Comparison of ENCODE assay signal across 8 cellular contexts in genomic region chr10:87817291-87817872, GRCh38. TPM values are rescaled to one million over a fixed set of nuclear protein-coding genes. Genes with fewer than 3 reads are reported as not detected.
DNase-seq lines count a peak whose midpoint lies in the region; ATAC-seq and TF ChIP-seq lines count a peak whose summit lies in the region.

No MANE protein-coding gene starts in this region.

- H2AFZ ChIP-seq in OCI-LY7 (ENCODE audit: low read length), result peak overlapping the region; percentile 83; the same call in 1 of the 2 replicates

- intact Hi-C loops in OCI-LY7 (cut with micrococcal nuclease; ENCODE audit: unreplicated experiment), result loop anchor here (5.0 kb wide), 3 partner anchors 295 to 1175 kb away; partner anchors contain the start of genes FAS and STAMBPL1
- intact Hi-C loops in naive thymus-derived CD4-positive, alpha-beta T cell (cut with micrococcal nuclease), result loop anchor here in 1 of 2 donors (5.0 to 10.0 kb wide), 5 partner anchors 1065 to 1885 kb away; partner anchors contain the start of genes FAS, KIF20B, LIPA and STAMBPL1

- H3K36me3 ChIP-seq in OCI-LY7 (ENCODE audit: insufficient read depth, low read length), result peaks cover 29% of the 10 kb centered on the region
- no peaks in the 10 kb centered on the region for H3K36me3 ChIP-seq in ectodermal cell (ENCODE audit: control insufficient read depth, insufficient read depth, low read length)
- peaks cover 0 to 3% (median 3%) of the 10 kb centered on the region in 3 experiments for H3K36me3 ChIP-seq in naive thymus-derived CD4-positive, alpha-beta T cell (ENCODE audit: control insufficient read depth in 2 of 3, insufficient read depth in 3 of 3, low read length in 3 of 3)

- H3K9me3 ChIP-seq in OCI-LY7 (ENCODE audit: low read length), result 0 out of 2 replicates have a peak, but pooled peaks cover 3% of the 10 kb centered on the region
- H3K9me3 ChIP-seq in ectodermal cell (ENCODE audit: control insufficient read depth, low read length), result no peaks in the 10 kb centered on the region
- H3K9me3 ChIP-seq in naive thymus-derived CD4-positive, alpha-beta T cell (ENCODE audit: control insufficient read depth in 2 of 3, low read length in 3 of 3), result no peaks in the 10 kb centered on the region

- peaks cover 0 to 2% (median 0%) of the 10 kb centered on the region in 5 donors for H3K27me3 Mint-ChIP-seq in naive thymus-derived CD4-positive, alpha-beta T cell

- DNase-seq in SIG-M5 treated with dmso at 0.1 percent for 504 hours (lab: John Stamatoyannopoulos, UW; ENCODE audit: unreplicated experiment) (peak; percentile 7), SIG-M5 (lab: John Stamatoyannopoulos, UW) (no peak), OCI-LY7 (ENCODE audit: low spot score) (peak; percentile 49), NCI-H2196 treated with DMSO at 0.1 percent for 48 hours (lab: John Stamatoyannopoulos, UW; ENCODE audit: unreplicated experiment) (no peak), GOT3 (lab: John Stamatoyannopoulos, UW) (no peak)
- no peak for DNase-seq in naive thymus-derived CD4-positive, alpha-beta T cell

- peaks cover 6% of the 10 kb centered on the region for H3K27me3 ChIP-seq in ectodermal cell (ENCODE audit: control insufficient read depth, insufficient read depth, low read length, poor library complexity, severe bottlenecking)
- no peaks in the 10 kb centered on the region for H3K27me3 ChIP-seq in naive thymus-derived CD4-positive, alpha-beta T cell (ENCODE audit: control insufficient read depth in 2 of 2, insufficient read depth in 2 of 2, low read length in 2 of 2)

- no peak for TF ChIP-seq CTCF in OCI-LY7 (conservative IDR thresholded peaks at IDR 0.05; ENCODE audit: low read length)

- peaks cover 0 to 7% (median 5%) of the 10 kb centered on the region in 5 donors for H3K36me3 Mint-ChIP-seq in naive thymus-derived CD4-positive, alpha-beta T cell

- peak overlapping the region; percentile 79 for H3K27ac ChIP-seq in OCI-LY7 (ENCODE audit: low read depth, low read length, poor library complexity, severe bottlenecking)
- H3K27ac ChIP-seq in ectodermal cell (ENCODE audit: insufficient read depth, low read depth, low read length, poor library complexity, severe bottlenecking), result peak overlapping the region; percentile 73
- peak overlapping the region; percentile 89 for H3K27ac ChIP-seq in naive thymus-derived CD4-positive, alpha-beta T cell (ENCODE audit: low read depth, low read length)

- POLR2A ChIA-PET in OCI-LY7 (lab: Charles Lee), result interaction anchor here (1.0 to 3.6 kb wide), 4 partner anchors 11 to 569 kb away, joined by 4 to 18 read pairs (median 11); no protein-coding TSS in a partner anchor
- POLR2A ChIA-PET in naive thymus-derived CD4-positive, alpha-beta T cell (lab: Charles Lee), result interaction anchor here (0.8 to 3.6 kb wide), 10 partner anchors 11 to 766 kb away, joined by 3 to 72 read pairs (median 4); partner anchors contain the start of genes KLLN, PTEN and RNLS

- CTCF ChIA-PET in OCI-LY7 (lab: Charles Lee; ENCODE audit: unreplicated experiment), result interaction anchor here (0.8 kb wide), 1 partner anchor 40 kb away, joined by 4 read pairs; no protein-coding TSS in a partner anchor
- CTCF ChIA-PET in naive thymus-derived CD4-positive, alpha-beta T cell (lab: Charles Lee), result interaction anchor here (0.8 to 1.4 kb wide), 2 partner anchors 13 to 45 kb away, joined by 4 read pairs; no protein-coding TSS in a partner anchor

- peaks cover 17% of the 10 kb centered on the region; the same call in 1 of the 2 replicates for H4K20me1 ChIP-seq in OCI-LY7 (ENCODE audit: insufficient read depth, low read length)

- H3K9me3 Mint-ChIP-seq in naive thymus-derived CD4-positive, alpha-beta T cell, result no peaks in the 10 kb centered on the region

- H3K79me2 ChIP-seq in OCI-LY7 (ENCODE audit: insufficient read depth, low read depth, low read length), result peaks cover 55% of the 10 kb centered on the region

- H3K27ac Mint-ChIP-seq in naive thymus-derived CD4-positive, alpha-beta T cell, result peak overlapping the region; percentile 93 to 100 (median 98)

- peaks cover 22 to 60% (median 41%) of the 10 kb centered on the region in 7 donors for H3K4me1 Mint-ChIP-seq in naive thymus-derived CD4-positive, alpha-beta T cell

- H3K9me2 ChIP-seq in OCI-LY7 (ENCODE audit: insufficient read depth, low read length), result no peaks in the 10 kb centered on the region

- H3K4me3 ChIP-seq in OCI-LY7 (ENCODE audit: low read depth, low read length, poor library complexity, severe bottlenecking) (peak overlapping the region; percentile 86), ectodermal cell (ENCODE audit: insufficient read depth, low read depth, low read length) (peak overlapping the region; percentile 84)
- peak overlapping the region; percentile 75 for H3K4me3 ChIP-seq in naive thymus-derived CD4-positive, alpha-beta T cell (ENCODE audit: low read length)

- peak; percentile 23 for ATAC-seq in HG02642 (IDR thresholded peaks at IDR 0.05; ENCODE audit: poor library complexity, unreplicated experiment)
- ATAC-seq in naive thymus-derived CD4-positive, alpha-beta T cell, result peak; percentile 6

- no TSS peak for BruUV-seq in OCI-LY7 (replicated peaks; lab: Mats Ljungman, UMichigan)

- H3K4me2 ChIP-seq in OCI-LY7 (ENCODE audit: low read length), result peak overlapping the region; percentile 76

- H3K4me3 Mint-ChIP-seq in naive thymus-derived CD4-positive, alpha-beta T cell, result peak overlapping the region; percentile 90 to 100 (median 94)

- 2 to 3% methylated on average over 16 to 18 of the region's 19 CpGs for WGBS in ectodermal cell, 2 experiments

- peaks cover 28% of the 10 kb centered on the region for H3K4me1 ChIP-seq in OCI-LY7 (ENCODE audit: insufficient read depth, low read length, poor library complexity, severe bottlenecking)
- no peaks in the 10 kb centered on the region for H3K4me1 ChIP-seq in ectodermal cell (ENCODE audit: control insufficient read depth, insufficient read depth, low read length)
- H3K4me1 ChIP-seq in naive thymus-derived CD4-positive, alpha-beta T cell (ENCODE audit: control insufficient read depth in 2 of 2, insufficient read depth in 2 of 2, low read length in 2 of 2), result peaks cover 13 to 33% of the 10 kb centered on the region in 2 donors

RNA-seq across cellular contexts. Expression of gene ATAD1, which starts 0.6 kb away (rescaled TPM):
- total RNA-seq in OCI-LY7 (2014; rRNA removed; shearing (Covaris generic)), result 17.7 and 19.6 TPM in 2 replicates
- 44.7 and 47.7 TPM in 2 replicates for total RNA-seq in OCI-LY7 (2022)
- polyA plus RNA-seq in ectodermal cell (2013, experiment 1 of 4), result 38.2 TPM
- 38.2 TPM for polyA plus RNA-seq in ectodermal cell (2013, experiment 2 of 4)
- polyA plus RNA-seq in ectodermal cell (2013, experiment 3 of 4), result 31.7 TPM
- 35.4 TPM for polyA plus RNA-seq in ectodermal cell (2013, experiment 4 of 4)
- total RNA-seq in naive thymus-derived CD4-positive, alpha-beta T cell, result 10 to 100 TPM; 33.5 to 53.4 (median 46.1) TPM
- 10 to 100 TPM; 34.5 to 38.4 TPM for polyA plus RNA-seq in naive thymus-derived CD4-positive, alpha-beta T cell

RNA-seq across cellular contexts. Expression of gene KLLN, which starts 46.0 kb away (rescaled TPM):
- total RNA-seq in OCI-LY7 (2014; rRNA removed; shearing (Covaris generic)), result 2.4 and 3.8 TPM in 2 replicates
- 5.1 and 5.5 TPM in 2 replicates for total RNA-seq in OCI-LY7 (2022)
- 1.2 TPM for polyA plus RNA-seq in ectodermal cell (2013, experiment 1 of 4)
- 1.1 TPM for polyA plus RNA-seq in ectodermal cell (2013, experiment 2 of 4)
- 0.91 TPM for polyA plus RNA-seq in ectodermal cell (2013, experiment 3 of 4)
- polyA plus RNA-seq in ectodermal cell (2013, experiment 4 of 4), result 0.89 TPM
- total RNA-seq in naive thymus-derived CD4-positive, alpha-beta T cell, result 1 to 10 TPM in 2 of 5 experiments, under 1 TPM in 3; 0.32 to 1.6 (median 0.85) TPM
- under 1 TPM in 1 of 2 donors, not detected in 1; 0.25 TPM for polyA plus RNA-seq in naive thymus-derived CD4-positive, alpha-beta T cell

RNA-seq across cellular contexts. Expression of gene PTEN, which starts 46.0 kb away (rescaled TPM):
- total RNA-seq in OCI-LY7 (2014; rRNA removed; shearing (Covaris generic)), result 113 and 135 TPM in 2 replicates
- 173 and 176 TPM in 2 replicates for total RNA-seq in OCI-LY7 (2022)
- 39.5 TPM for polyA plus RNA-seq in ectodermal cell (2013, experiment 1 of 4)
- 32.3 TPM for polyA plus RNA-seq in ectodermal cell (2013, experiment 2 of 4)
- polyA plus RNA-seq in ectodermal cell (2013, experiment 3 of 4), result 37.4 TPM
- 40.8 TPM for polyA plus RNA-seq in ectodermal cell (2013, experiment 4 of 4)
- total RNA-seq in naive thymus-derived CD4-positive, alpha-beta T cell, result 100 to 1,000 TPM in 1 of 5 experiments, 10 to 100 TPM in 4; 85.9 to 109 (median 93.5) TPM
- polyA plus RNA-seq in naive thymus-derived CD4-positive, alpha-beta T cell, result 10 to 100 TPM; 24.0 to 32.7 TPM

Comparison
In these comparisons a context has a peak if more than half of its experiments do, and no peak if none do; other contexts are left out.
1. DNase-seq: peak in SIG-M5 treated with dmso at 0.1 percent for 504 hours (single experiment) and OCI-LY7 (single experiment); none in SIG-M5 (single experiment), naive thymus-derived CD4-positive, alpha-beta T cell (0 of 9), NCI-H2196 treated with DMSO at 0.1 percent for 48 hours (single experiment) and GOT3 (single experiment).
2. Peak in every context shown above with its lines, with median percentiles within 50 percentile points of each other: H3K27ac ChIP-seq and H3K4me3 ChIP-seq.